ENCODE assay signal across 8 cellular contexts in the genomic region with DNA sequence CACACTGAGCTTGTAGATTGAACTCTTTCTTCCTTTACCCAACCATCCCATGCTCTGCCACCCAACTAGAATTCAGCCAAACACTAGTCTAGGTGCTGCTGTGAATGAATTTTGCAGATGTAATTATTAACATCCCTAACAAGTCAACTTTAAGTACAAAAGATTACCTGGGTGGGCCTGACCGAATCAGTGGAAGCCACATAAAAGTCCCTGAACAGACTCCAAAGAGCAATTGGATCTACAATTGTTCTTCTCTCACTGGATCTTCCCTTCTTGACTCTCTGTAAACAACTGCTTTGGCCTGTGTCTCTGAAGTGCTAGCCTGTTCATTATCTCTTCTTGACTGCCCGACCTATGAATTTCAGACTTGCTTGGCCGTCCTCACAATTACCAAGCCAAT.
"Had no signal": no experiment of that assay in that cellular context is flagged by ENCODE, and none has a peak within 500 bp of the region (broad histone marks: within the 10 kb centered on the region; RNA-seq: fewer than 3 reads in every experiment).

No MANE protein-coding gene starts in this region.

- FAIRE-seq: G401.6, GM12878, GM12891, GM12892, GM18507, GM19239 had no signal

- DNase-seq: GDM1, GF-D8 had no signal

- H3K4me3 ChIP-seq: GM12878 had no signal

- ATAC-seq: GM12878 had no signal
